In genomic region chr7:106747804-106748203, GRCh38 we compare ENCODE assay signal across 29 cellular contexts.
DNase-seq lines count a peak whose midpoint lies in the region; ATAC-seq, FAIRE-seq and TF ChIP-seq lines count a peak whose summit lies in the region.
"Had no signal": no experiment of that assay in that cellular context is flagged by ENCODE, and none has a peak within 500 bp of the region (broad histone marks: within the 10 kb centered on the region; RNA-seq: fewer than 3 reads in every experiment).

No MANE protein-coding gene starts in this region.

- no peaks in the 10 kb centered on the region for H4K20me1 ChIP-seq in HepG2 (ENCODE audit: insufficient read depth, low read length)
- H4K20me1 ChIP-seq in hepatocyte (ENCODE audit: insufficient read depth, poor library complexity, severe bottlenecking), result no peaks in the 10 kb centered on the region
- no peaks in the 10 kb centered on the region for H4K20me1 ChIP-seq in Karpas-422 (ENCODE audit: insufficient read depth, low read depth, low read length)

- ATAC-seq in HepG2, result no peak

- H3K27ac ChIP-seq in liver (ENCODE audit: low read depth in 1 of 2, low read length in 2 of 2), result peak overlapping the region; percentile 76 to 86
- H3K27ac ChIP-seq in HepG2 (ENCODE audit: extremely low read length, insufficient read depth, low read length), result no peak overlapping the region
- H3K27ac ChIP-seq in hepatocyte, result no peak overlapping the region
- peak overlapping the region in 3 of 4 donors; percentile 22 to 50 (median 35) for H3K27ac ChIP-seq in sigmoid colon
- no peak overlapping the region for H3K27ac ChIP-seq in Karpas-422 (ENCODE audit: low read length)
- H3K27ac ChIP-seq: breast epithelium, RWPE1, spleen had no signal

- H3K79me2 ChIP-seq in HepG2 (ENCODE audit: insufficient read depth, low read length), result no peaks in the 10 kb centered on the region
- H3K79me2 ChIP-seq in hepatocyte, result no peaks in the 10 kb centered on the region
- H3K79me2 ChIP-seq in Karpas-422 (ENCODE audit: low read length), result no peaks in the 10 kb centered on the region

- FAIRE-seq in HepG2 (lab: Jason Lieb, UNC), result no peak
- FAIRE-seq: A204.1, kidney had no signal

- in situ Hi-C loops in HepG2 (cut with HindIII; ENCODE audit: extremely low pct_ligation_motif_present, low pct_unique_long_range_greater_than_20kb), result no loop called here

- intact Hi-C loops in HepG2 (cut with micrococcal nuclease; ENCODE audit: unreplicated experiment), result no loop called here
- intact Hi-C loops in sigmoid colon (cut with DNase I), result no loop called here

- CTCF ChIA-PET in HepG2 (lab: Yijun Ruan, JAX; ENCODE audit: low intra/inter-chr PET ratio, low total read pairs), result no interaction called here

- no peaks in the 10 kb centered on the region for H3K9me2 ChIP-seq in hepatocyte (replicated peaks; ENCODE audit: insufficient read depth)
- no peaks in the 10 kb centered on the region for H3K9me2 ChIP-seq in Karpas-422 (replicated peaks; ENCODE audit: insufficient read depth, low read length)

- TF ChIP-seq RAD21 in liver (IDR thresholded peaks at IDR 0.05), result no peak
- TF ChIP-seq RAD21 in HepG2 (CRISPR knock-in tag; IDR thresholded peaks at IDR 0.05), result no peak

- H2AFZ ChIP-seq in HepG2 (ENCODE audit: low read length) (no peak overlapping the region), hepatocyte (peak overlapping the region; percentile 12), Karpas-422 (ENCODE audit: low read length) (no peak overlapping the region)

- H3K4me1 ChIP-seq in liver (ENCODE audit: control insufficient read depth in 4 of 4, insufficient read depth in 4 of 4, low read length in 3 of 4) (peaks cover 0 to 10% (median 5%) of the 10 kb centered on the region in 4 donors), HepG2 (ENCODE audit: insufficient read depth, low read length) (no peaks in the 10 kb centered on the region), hepatocyte (ENCODE audit: insufficient read depth) (no peaks in the 10 kb centered on the region), sigmoid colon (peaks cover 0 to 12% (median 10%) of the 10 kb centered on the region in 4 donors), Karpas-422 (ENCODE audit: low read length) (no peaks in the 10 kb centered on the region)
- H3K4me1 ChIP-seq: breast epithelium, HAP-1 had no signal

- POLR2A ChIA-PET in HepG2 (lab: Yijun Ruan, JAX), result no interaction called here

- no peak for TF ChIP-seq CTCF in liver (IDR thresholded peaks at IDR 0.05; ENCODE audit: low read depth, low read length, missing input control)
- no peak for TF ChIP-seq CTCF in HepG2 (CRISPR knock-in tag; IDR thresholded peaks at IDR 0.05)
- no peak for TF ChIP-seq CTCF in hepatocyte (IDR thresholded peaks at IDR 0.05; ENCODE audit: poor library complexity)
- TF ChIP-seq CTCF in sigmoid colon (IDR thresholded peaks at IDR 0.05), result no peak

- H3K36me3 ChIP-seq in liver (ENCODE audit: control insufficient read depth in 4 of 4, insufficient read depth in 3 of 4, low read depth in 1 of 4, low read length in 3 of 4) (no peaks in the 10 kb centered on the region), HepG2 (replicated peaks in 1 of 2; ENCODE audit: control insufficient read depth in 1 of 2, insufficient read depth in 2 of 2, low read length in 2 of 2) (no peaks in the 10 kb centered on the region), hepatocyte (replicated peaks; ENCODE audit: insufficient read depth, low read depth) (no peaks in the 10 kb centered on the region), sigmoid colon (no peaks in the 10 kb centered on the region), Karpas-422 (ENCODE audit: insufficient read depth, low read length) (no peaks in the 10 kb centered on the region)
- H3K36me3 ChIP-seq: breast epithelium, HAP-1, spleen had no signal

- no peaks in the 10 kb centered on the region for H3K9me3 ChIP-seq in liver (ENCODE audit: control insufficient read depth in 4 of 4, low read length in 3 of 4)
- H3K9me3 ChIP-seq in HepG2 (ENCODE audit: low read length), result no peaks in the 10 kb centered on the region
- H3K9me3 ChIP-seq in hepatocyte (ENCODE audit: low read depth), result no peaks in the 10 kb centered on the region
- no peaks in the 10 kb centered on the region for H3K9me3 ChIP-seq in sigmoid colon
- no peaks in the 10 kb centered on the region for H3K9me3 ChIP-seq in Karpas-422 (ENCODE audit: low read length)
- H3K9me3 ChIP-seq: breast epithelium, HAP-1, spleen had no signal

- H3K4me3 ChIP-seq in liver (ENCODE audit: low read depth in 1 of 3, low read length in 3 of 3), result peak overlapping the region in 1 of 3 donors; percentile 27
- H3K4me3 ChIP-seq in HepG2 (replicated peaks in 1 of 3; ENCODE audit: insufficient read depth in 1 of 3, low read depth in 2 of 3, low read length in 3 of 3), result no peak overlapping the region
- no peak overlapping the region for H3K4me3 ChIP-seq in hepatocyte
- no peak overlapping the region for H3K4me3 ChIP-seq in sigmoid colon
- H3K4me3 ChIP-seq in Karpas-422 (ENCODE audit: low read length), result no peak overlapping the region
- H3K4me3 ChIP-seq: breast epithelium, coronary artery, HAP-1, spleen had no signal

- H3K4me2 ChIP-seq in HepG2 (ENCODE audit: low read depth, low read length) (no peak overlapping the region), hepatocyte (no peak overlapping the region), Karpas-422 (ENCODE audit: low read depth, low read length, poor library complexity, severe bottlenecking) (no peak overlapping the region)

- TF ChIP-seq EP300 in HepG2 (IDR thresholded peaks at IDR 0.05; ENCODE audit: low read depth in 2 of 2, low read length in 2 of 2) (no peak), HepG2 (CRISPR knock-in tag; IDR thresholded peaks at IDR 0.05; ENCODE audit: borderline replicate concordance) (no peak), sigmoid colon (IDR thresholded peaks at IDR 0.05) (no peak)

- H3K9ac ChIP-seq in liver (ENCODE audit: low read depth in 1 of 2, low read length in 2 of 2), result peak overlapping the region in 1 of 2 donors; percentile 61
- H3K9ac ChIP-seq in HepG2 (ENCODE audit: insufficient read depth, low read depth, low read length), result no peak overlapping the region
- no peak overlapping the region for H3K9ac ChIP-seq in Karpas-422 (ENCODE audit: low read length)

- BruUV-seq in HepG2 (replicated peaks; lab: Mats Ljungman, UMichigan), result no TSS peak

- DNase-seq in HepG2 (ENCODE audit: low spot score) (no peak), hepatocyte (ENCODE audit: low spot score) (no peak), sigmoid colon (no peak), H4 (ENCODE audit: low spot score) (no peak), DMS153 (lab: John Stamatoyannopoulos, UW) (no peak), Karpas-422 (no peak)
- no peak for DNase-seq in stimulated activated CD4-positive, alpha-beta T cell treated with anti-CD3 and anti-CD28 coated beads, Interleukin-1b, Interleukin-23, amount 100 ng/mL, for 48 hours
- DNase-seq: activated CD4-positive, alpha-beta T cell treated with anti-CD3 and anti-CD28 coated beads for 4 hours; activated naive CD4-positive, alpha-beta T cell treated with anti-CD3 and anti-CD28 coated beads for 36 hours; activated T-cell treated with anti-CD3 and anti-CD28 coated beads, Interleukin-2, amount 50 U/mL, for 48 hours; amniotic stem cell; DMS79; endodermal cell; glutamatergic neuron; Kasumi-1; kidney; mammary epithelial cell; NCI-H187; NCI-H2227 treated with DMSO at 0.1 percent for 48 hours; spleen; stimulated activated CD4-positive, alpha-beta T cell treated with anti-CD3 and anti-CD28 coated beads, Interleukin-4, amount 100 ng/mL, for 24 hours; stimulated activated naive CD4-positive, alpha-beta T cell treated with Interleukin-2 at 50 U/mL for 16 hours; trophoblast cell had no signal

- H3K27me3 ChIP-seq in liver (ENCODE audit: control insufficient read depth in 4 of 4, insufficient read depth in 4 of 4, low read length in 3 of 4) (no peaks in the 10 kb centered on the region), HepG2 (ENCODE audit: control insufficient read depth in 1 of 2, insufficient read depth in 2 of 2, low read length in 2 of 2) (no peaks in the 10 kb centered on the region; a peak in 1 of 5 replicates), hepatocyte (no peaks in the 10 kb centered on the region), sigmoid colon (no peaks in the 10 kb centered on the region), Karpas-422 (ENCODE audit: low read length) (0 out of 2 replicates have a peak, but pooled peaks cover 2% of the 10 kb centered on the region)
- H3K27me3 ChIP-seq: breast epithelium, spleen had no signal

- 21% methylated on average over 2 of the region's 2 CpGs for WGBS in liver
- WGBS in HepG2 (ENCODE audit: low lambda C conversion rate), result 0% methylated on average over 2 of the region's 2 CpGs
- WGBS in hepatocyte (ENCODE audit: low lambda C conversion rate, missing lambda C conversion rate), result 76% methylated on average over 2 of the region's 2 CpGs
- WGBS in sigmoid colon, 2 donors, result 43 to 46% methylated on average over 2 of the region's 2 CpGs

- no peak for TF ChIP-seq POLR2A in HepG2 (IDR thresholded peaks at IDR 0.05; ENCODE audit: insufficient read depth in 1 of 2, low read depth in 2 of 2, low read length in 2 of 2)
- TF ChIP-seq POLR2A in sigmoid colon (IDR thresholded peaks at IDR 0.05), result no peak

TF ChIP-seq in liver, 16 proteins besides CTCF, POLR2A, EP300 and RAD21:
- TF ChIP-seq TAF1 (conservative IDR thresholded peaks at IDR 0.05), result peak; percentile 31
- TF ChIP-seq GABPA (IDR thresholded peaks at IDR 0.05 in 1 of 2, conservative IDR thresholded peaks at IDR 0.05 in 1 of 2), result no peak

TF ChIP-seq in HepG2, 621 proteins besides CTCF, POLR2A, EP300 and RAD21 (continues in another document):
- no peak for TF ChIP-seq AHR (CRISPR knock-in tag; IDR thresholded peaks at IDR 0.05)

Comparison
In these comparisons a context has a peak if more than half of its experiments do, and no peak if none do; other contexts are left out.
1. H3K27ac ChIP-seq: peak in liver (2 of 2) and sigmoid colon (3 of 4); none in HepG2 (single experiment), hepatocyte (single experiment) and Karpas-422 (single experiment).